Comparison of ENCODE assay signal across 11 cellular contexts in the genomic region with DNA sequence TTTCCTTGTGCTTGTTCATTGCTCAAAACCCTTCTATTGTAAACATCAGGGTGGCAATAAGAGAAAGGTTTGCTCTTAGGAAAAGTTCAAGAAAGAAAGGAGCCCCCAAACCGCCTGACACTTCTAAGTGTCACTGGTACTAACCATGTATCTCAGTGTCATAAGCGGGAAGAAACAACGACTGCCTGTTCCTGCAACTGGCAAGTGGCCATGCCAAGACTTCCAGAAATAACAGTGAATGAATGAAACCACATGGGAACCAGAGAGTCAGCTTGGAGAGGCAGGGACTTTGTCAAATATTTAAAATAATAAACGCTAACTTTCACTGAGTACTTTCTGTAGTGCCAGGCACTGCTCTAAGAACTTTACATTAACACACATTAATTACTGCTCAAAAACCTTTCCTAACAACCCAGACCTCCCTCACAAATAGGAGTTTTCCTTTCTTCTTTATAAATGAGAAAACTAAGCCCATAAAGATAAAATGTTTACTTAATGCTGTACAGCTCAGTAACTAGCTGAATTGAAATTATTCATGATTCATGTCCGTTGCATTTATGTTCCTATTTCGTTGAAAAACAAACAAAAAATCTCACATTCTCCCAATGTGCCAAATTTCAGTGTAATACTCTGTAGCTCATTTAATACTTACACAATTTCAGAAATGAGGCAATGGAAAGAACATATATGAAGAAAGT. TPM values are rescaled to one million over a fixed set of nuclear protein-coding genes. Genes with fewer than 3 reads are reported as not detected.
DNase-seq lines count a peak whose midpoint lies in the region; ATAC-seq and TF ChIP-seq lines count a peak whose summit lies in the region.
"Had no signal": no experiment of that assay in that cellular context is flagged by ENCODE, and none has a peak within 500 bp of the region (broad histone marks: within the 10 kb centered on the region; RNA-seq: fewer than 3 reads in every experiment).

No MANE protein-coding gene starts in this region.

- H3K9me3 Mint-ChIP-seq in activated B cell treated with CpG ODN at 0.5 μM for 24 hours: no peaks in the 10 kb centered on the region

- no peaks in the 10 kb centered on the region for H3K36me3 Mint-ChIP-seq in activated B cell treated with CpG ODN at 0.5 μM for 24 hours (ENCODE audit: low read depth)

- DNase-seq in EH (ENCODE audit: low read depth) (peak; percentile 52), activated B cell treated with CpG ODN at 0.5 μM for 24 hours (no peak), fibroblast of the conjunctiva (ENCODE audit: low read depth) (peak; percentile 50), skeletal muscle cell (ENCODE audit: low read depth) (no peak), MV-4-11 (lab: John Stamatoyannopoulos, UW) (no peak), NCI-H1436 (lab: John Stamatoyannopoulos, UW) (no peak)

- H3K27ac Mint-ChIP-seq in activated B cell treated with CpG ODN at 0.5 μM for 24 hours: peak overlapping the region; percentile 76

- CTCF ChIA-PET in activated B cell treated with CpG ODN at 0.5 μM for 24 hours (lab: Charles Lee): interaction anchor here (1.2 kb wide), 1 partner anchor 75 kb away, joined by 3 read pairs; no protein-coding TSS in a partner anchor

- TF ChIP-seq CTCF in activated B cell treated with CpG ODN at 0.5 μM for 24 hours (IDR thresholded peaks at IDR 0.05): no peak

- peak overlapping the region; percentile 84 for H3K4me3 Mint-ChIP-seq in activated B cell treated with CpG ODN at 0.5 μM for 24 hours

- peaks cover 16% of the 10 kb centered on the region for H3K4me1 Mint-ChIP-seq in activated B cell treated with CpG ODN at 0.5 μM for 24 hours

- H3K4me3 ChIP-seq in skeletal muscle cell (ENCODE audit: low read depth, low read length): peak overlapping the region; percentile 33
- H3K4me3 ChIP-seq: PC-9 had no signal

- POLR2A ChIA-PET in activated B cell treated with CpG ODN at 0.5 μM for 24 hours (lab: Charles Lee): interaction anchor here (2.2 kb wide), 1 partner anchor 76 kb away, joined by 30 read pairs; the partner anchor contains the start of gene PLSCR1

- intact Hi-C loops in activated B cell treated with CpG ODN at 0.5 μM for 24 hours (cut with micrococcal nuclease): no loop called here

- no peaks in the 10 kb centered on the region for H3K27me3 Mint-ChIP-seq in activated B cell treated with CpG ODN at 0.5 μM for 24 hours

- no peak for ATAC-seq in activated B cell treated with CpG ODN at 0.5 μM for 24 hours (ENCODE audit: low read depth)
- no peak for ATAC-seq in HG02938 (IDR thresholded peaks at IDR 0.05; ENCODE audit: unreplicated experiment)
- no peak for ATAC-seq in GM21529 (IDR thresholded peaks at IDR 0.05; ENCODE audit: unreplicated experiment)

RNA-seq across cellular contexts. Expression of gene PLSCR2, which starts 1.0 kb away (rescaled TPM):
- total RNA-seq in activated B cell treated with CpG ODN at 0.5 μM for 24 hours: not detected in 2 replicates
- total RNA-seq: cardiac muscle cell, G401, PC-9 had no signal

Comparison
In these comparisons a context has a peak if more than half of its experiments do, and no peak if none do; other contexts are left out.
1. DNase-seq: peak in EH (single experiment) and fibroblast of the conjunctiva (single experiment); none in activated B cell treated with CpG ODN at 0.5 μM for 24 hours (single experiment), skeletal muscle cell (single experiment), MV-4-11 (single experiment) and NCI-H1436 (single experiment).